Comparison of ENCODE assay signal across 1 cellular context in the genomic region with DNA sequence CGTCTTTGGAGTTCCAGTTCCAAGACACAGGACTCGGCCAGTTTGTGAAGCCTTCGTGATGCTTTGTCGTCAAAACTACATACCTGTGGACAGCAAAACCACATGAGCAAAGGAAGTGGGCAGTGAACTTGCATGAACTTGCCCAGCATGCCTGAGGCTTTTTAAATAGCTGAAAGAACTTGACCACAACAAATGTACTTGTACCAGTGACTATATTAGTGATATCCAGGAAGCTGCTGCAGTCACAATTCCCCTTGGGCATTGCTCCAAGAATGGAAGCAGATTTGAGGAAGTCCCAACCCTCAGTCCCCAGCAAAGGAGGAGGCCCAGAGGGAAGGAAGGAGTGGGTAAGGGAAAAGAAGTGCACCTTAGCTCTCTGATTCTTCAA.
TF ChIP-seq lines count a peak whose summit lies in the region.

No MANE protein-coding gene starts in this region.

TF ChIP-seq in GM12878, 131 proteins besides CTCF, POLR2A, EP300 and RAD21 (continues in another document):
- TF ChIP-seq STAT3 (IDR thresholded peaks at IDR 0.05; ENCODE audit: low read depth, low read length) (no peak), SPI1 (IDR thresholded peaks at IDR 0.05; ENCODE audit: borderline replicate concordance, insufficient read depth, low read depth, low read length) (peak; percentile 78; the same call in 1 of the 2 replicates), MLLT1 (IDR thresholded peaks at IDR 0.05) (peak; percentile 61; the same call in 1 of the 2 replicates), MTA2 (IDR thresholded peaks at IDR 0.05; ENCODE audit: low read depth) (peak; percentile 88), NFIC (IDR thresholded peaks at IDR 0.05; ENCODE audit: low read depth, low read length) (peak; percentile 94), IKZF1 (conservative IDR thresholded peaks at IDR 0.05) (peak; percentile 97), GATAD2B (conservative IDR thresholded peaks at IDR 0.05; ENCODE audit: low read depth) (0 out of 2 replicates have a peak, but pooled peaks have one; percentile 46), CREM (IDR thresholded peaks at IDR 0.05; ENCODE audit: low read depth) (peak; percentile 86), HDAC6 (IDR thresholded peaks at IDR 0.05; ENCODE audit: unreplicated experiment) (no peak), CREB1 (IDR thresholded peaks at IDR 0.05; ENCODE audit: low read depth) (peak; percentile 63; the same call in 1 of the 2 replicates), ZBTB40 (IDR thresholded peaks at IDR 0.05; ENCODE audit: borderline replicate concordance) (no peak), ESRRA (IDR thresholded peaks at IDR 0.05; ENCODE audit: low read length) (no peak), RCOR1 (conservative IDR thresholded peaks at IDR 0.05; ENCODE audit: low read depth, low read length) (no peak), KAT2A (conservative IDR thresholded peaks at IDR 0.05; ENCODE audit: control insufficient read depth, low read depth, low read length) (no peak), YY1 (IDR thresholded peaks at IDR 0.05; ENCODE audit: low read depth, low read length) (0 out of 2 replicates have a peak, but pooled peaks have one; percentile 26), SP1 (IDR thresholded peaks at IDR 0.05; ENCODE audit: low read depth, low read length) (peak; percentile 78), POU2F2 (IDR thresholded peaks at IDR 0.05; ENCODE audit: borderline replicate concordance, low read depth, low read length) (peak; percentile 71; the same call in 1 of the 3 replicates), BHLHE40 (IDR thresholded peaks at IDR 0.05; ENCODE audit: borderline replicate concordance in 1 of 2, low read depth in 2 of 2, low read length in 1 of 2) (peak; percentile 53 to 78; a peak in 2 of 4 replicates), ETV6 (conservative IDR thresholded peaks at IDR 0.05 in 1 of 2, IDR thresholded peaks at IDR 0.05 in 1 of 2; ENCODE audit: borderline replicate concordance in 1 of 2, low read depth in 1 of 2) (peak in 1 of 2 experiments; percentile 79; a peak in 2 of 4 replicates), MEF2B (IDR thresholded peaks at IDR 0.05; ENCODE audit: partially characterized antibody, poor library complexity, severe bottlenecking) (peak; percentile 75), CBFB (IDR thresholded peaks at IDR 0.05; ENCODE audit: low read depth) (peak; percentile 95), NR2F1 (conservative IDR thresholded peaks at IDR 0.05) (peak; percentile 75), IRF4 (IDR thresholded peaks at IDR 0.05; ENCODE audit: low read depth, low read length) (peak; percentile 71; the same call in 1 of the 2 replicates), FOXM1 (IDR thresholded peaks at IDR 0.05; ENCODE audit: low read depth, low read length) (peak; percentile 93), RB1 (IDR thresholded peaks at IDR 0.05; ENCODE audit: borderline replicate concordance) (no peak), DPF2 (IDR thresholded peaks at IDR 0.05) (peak; percentile 88), ZNF622 (IDR thresholded peaks at IDR 0.05) (no peak), ATF7 (IDR thresholded peaks at IDR 0.05; ENCODE audit: low read depth) (peak; percentile 37), NBN (IDR thresholded peaks at IDR 0.05) (0 out of 2 replicates have a peak, but pooled peaks have one; percentile 60), BMI1 (IDR thresholded peaks at IDR 0.05; ENCODE audit: borderline replicate concordance) (peak; percentile 69), CHD1 (IDR thresholded peaks at IDR 0.05; ENCODE audit: low read depth, low read length) (peak; percentile 84; the same call in 1 of the 2 replicates), HDGF (IDR thresholded peaks at IDR 0.05) (no peak), EED (IDR thresholded peaks at IDR 0.05; ENCODE audit: low read depth) (peak; percentile 95), MEF2A (IDR thresholded peaks at IDR 0.05; ENCODE audit: insufficient read depth, low read depth, low read length) (peak; percentile 81), ZBED1 (IDR thresholded peaks at IDR 0.05; ENCODE audit: borderline replicate concordance) (peak; percentile 53; the same call in 1 of the 2 replicates), PAX5 (IDR thresholded peaks at IDR 0.05; ENCODE audit: borderline replicate concordance, low read depth, low read length) (peak; percentile 90; the same call in 1 of the 2 replicates)
- TF ChIP-seq, protein P1, sequence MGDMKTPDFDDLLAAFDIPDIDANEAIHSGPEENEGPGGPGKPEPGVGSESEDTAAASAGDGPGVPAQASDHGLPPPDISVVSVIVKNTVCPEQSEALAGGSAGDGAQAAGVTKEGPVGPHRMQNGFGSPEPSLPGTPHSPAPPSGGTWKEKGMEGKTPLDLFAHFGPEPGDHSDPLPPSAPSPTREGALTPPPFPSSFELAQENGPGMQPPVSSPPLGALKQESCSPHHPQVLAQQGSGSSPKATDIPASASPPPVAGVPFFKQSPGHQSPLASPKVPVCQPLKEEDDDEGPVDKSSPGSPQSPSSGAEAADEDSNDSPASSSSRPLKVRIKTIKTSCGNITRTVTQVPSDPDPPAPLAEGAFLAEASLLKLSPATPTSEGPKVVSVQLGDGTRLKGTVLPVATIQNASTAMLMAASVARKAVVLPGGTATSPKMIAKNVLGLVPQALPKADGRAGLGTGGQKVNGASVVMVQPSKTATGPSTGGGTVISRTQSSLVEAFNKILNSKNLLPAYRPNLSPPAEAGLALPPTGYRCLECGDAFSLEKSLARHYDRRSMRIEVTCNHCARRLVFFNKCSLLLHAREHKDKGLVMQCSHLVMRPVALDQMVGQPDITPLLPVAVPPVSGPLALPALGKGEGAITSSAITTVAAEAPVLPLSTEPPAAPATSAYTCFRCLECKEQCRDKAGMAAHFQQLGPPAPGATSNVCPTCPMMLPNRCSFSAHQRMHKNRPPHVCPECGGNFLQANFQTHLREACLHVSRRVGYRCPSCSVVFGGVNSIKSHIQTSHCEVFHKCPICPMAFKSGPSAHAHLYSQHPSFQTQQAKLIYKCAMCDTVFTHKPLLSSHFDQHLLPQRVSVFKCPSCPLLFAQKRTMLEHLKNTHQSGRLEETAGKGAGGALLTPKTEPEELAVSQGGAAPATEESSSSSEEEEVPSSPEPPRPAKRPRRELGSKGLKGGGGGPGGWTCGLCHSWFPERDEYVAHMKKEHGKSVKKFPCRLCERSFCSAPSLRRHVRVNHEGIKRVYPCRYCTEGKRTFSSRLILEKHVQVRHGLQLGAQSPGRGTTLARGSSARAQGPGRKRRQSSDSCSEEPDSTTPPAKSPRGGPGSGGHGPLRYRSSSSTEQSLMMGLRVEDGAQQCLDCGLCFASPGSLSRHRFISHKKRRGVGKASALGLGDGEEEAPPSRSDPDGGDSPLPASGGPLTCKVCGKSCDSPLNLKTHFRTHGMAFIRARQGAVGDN (IDR thresholded peaks at IDR 0.05), result peak; percentile 81; the same call in 1 of the 2 replicates
- TF ChIP-seq, protein P2, sequence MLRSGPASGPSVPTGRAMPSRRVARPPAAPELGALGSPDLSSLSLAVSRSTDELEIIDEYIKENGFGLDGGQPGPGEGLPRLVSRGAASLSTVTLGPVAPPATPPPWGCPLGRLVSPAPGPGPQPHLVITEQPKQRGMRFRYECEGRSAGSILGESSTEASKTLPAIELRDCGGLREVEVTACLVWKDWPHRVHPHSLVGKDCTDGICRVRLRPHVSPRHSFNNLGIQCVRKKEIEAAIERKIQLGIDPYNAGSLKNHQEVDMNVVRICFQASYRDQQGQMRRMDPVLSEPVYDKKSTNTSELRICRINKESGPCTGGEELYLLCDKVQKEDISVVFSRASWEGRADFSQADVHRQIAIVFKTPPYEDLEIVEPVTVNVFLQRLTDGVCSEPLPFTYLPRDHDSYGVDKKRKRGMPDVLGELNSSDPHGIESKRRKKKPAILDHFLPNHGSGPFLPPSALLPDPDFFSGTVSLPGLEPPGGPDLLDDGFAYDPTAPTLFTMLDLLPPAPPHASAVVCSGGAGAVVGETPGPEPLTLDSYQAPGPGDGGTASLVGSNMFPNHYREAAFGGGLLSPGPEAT (IDR thresholded peaks at IDR 0.05; ENCODE audit: low read depth), result peak; percentile 89
- TF ChIP-seq, protein P3, sequence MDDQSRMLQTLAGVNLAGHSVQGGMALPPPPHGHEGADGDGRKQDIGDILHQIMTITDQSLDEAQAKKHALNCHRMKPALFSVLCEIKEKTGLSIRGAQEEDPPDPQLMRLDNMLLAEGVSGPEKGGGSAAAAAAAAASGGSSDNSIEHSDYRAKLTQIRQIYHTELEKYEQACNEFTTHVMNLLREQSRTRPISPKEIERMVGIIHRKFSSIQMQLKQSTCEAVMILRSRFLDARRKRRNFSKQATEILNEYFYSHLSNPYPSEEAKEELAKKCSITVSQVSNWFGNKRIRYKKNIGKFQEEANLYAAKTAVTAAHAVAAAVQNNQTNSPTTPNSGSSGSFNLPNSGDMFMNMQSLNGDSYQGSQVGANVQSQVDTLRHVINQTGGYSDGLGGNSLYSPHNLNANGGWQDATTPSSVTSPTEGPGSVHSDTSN (IDR thresholded peaks at IDR 0.05; ENCODE audit: insufficient replicate concordance, low read depth, low read length), result peak; percentile 1
- TF ChIP-seq, protein P4, sequence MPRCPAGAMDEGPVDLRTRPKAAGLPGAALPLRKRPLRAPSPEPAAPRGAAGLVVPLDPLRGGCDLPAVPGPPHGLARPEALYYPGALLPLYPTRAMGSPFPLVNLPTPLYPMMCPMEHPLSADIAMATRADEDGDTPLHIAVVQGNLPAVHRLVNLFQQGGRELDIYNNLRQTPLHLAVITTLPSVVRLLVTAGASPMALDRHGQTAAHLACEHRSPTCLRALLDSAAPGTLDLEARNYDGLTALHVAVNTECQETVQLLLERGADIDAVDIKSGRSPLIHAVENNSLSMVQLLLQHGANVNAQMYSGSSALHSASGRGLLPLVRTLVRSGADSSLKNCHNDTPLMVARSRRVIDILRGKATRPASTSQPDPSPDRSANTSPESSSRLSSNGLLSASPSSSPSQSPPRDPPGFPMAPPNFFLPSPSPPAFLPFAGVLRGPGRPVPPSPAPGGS (IDR thresholded peaks at IDR 0.05; ENCODE audit: borderline replicate concordance, insufficient read depth, low read depth, low read length, poor library complexity, severe bottlenecking), result peak; percentile 42
- TF ChIP-seq, protein P5, sequence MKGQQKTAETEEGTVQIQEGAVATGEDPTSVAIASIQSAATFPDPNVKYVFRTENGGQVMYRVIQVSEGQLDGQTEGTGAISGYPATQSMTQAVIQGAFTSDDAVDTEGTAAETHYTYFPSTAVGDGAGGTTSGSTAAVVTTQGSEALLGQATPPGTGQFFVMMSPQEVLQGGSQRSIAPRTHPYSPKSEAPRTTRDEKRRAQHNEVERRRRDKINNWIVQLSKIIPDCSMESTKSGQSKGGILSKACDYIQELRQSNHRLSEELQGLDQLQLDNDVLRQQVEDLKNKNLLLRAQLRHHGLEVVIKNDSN (IDR thresholded peaks at IDR 0.05; ENCODE audit: borderline replicate concordance, extremely low read length, insufficient read depth, low read depth, low read length), result no peak
- TF ChIP-seq, protein P6, sequence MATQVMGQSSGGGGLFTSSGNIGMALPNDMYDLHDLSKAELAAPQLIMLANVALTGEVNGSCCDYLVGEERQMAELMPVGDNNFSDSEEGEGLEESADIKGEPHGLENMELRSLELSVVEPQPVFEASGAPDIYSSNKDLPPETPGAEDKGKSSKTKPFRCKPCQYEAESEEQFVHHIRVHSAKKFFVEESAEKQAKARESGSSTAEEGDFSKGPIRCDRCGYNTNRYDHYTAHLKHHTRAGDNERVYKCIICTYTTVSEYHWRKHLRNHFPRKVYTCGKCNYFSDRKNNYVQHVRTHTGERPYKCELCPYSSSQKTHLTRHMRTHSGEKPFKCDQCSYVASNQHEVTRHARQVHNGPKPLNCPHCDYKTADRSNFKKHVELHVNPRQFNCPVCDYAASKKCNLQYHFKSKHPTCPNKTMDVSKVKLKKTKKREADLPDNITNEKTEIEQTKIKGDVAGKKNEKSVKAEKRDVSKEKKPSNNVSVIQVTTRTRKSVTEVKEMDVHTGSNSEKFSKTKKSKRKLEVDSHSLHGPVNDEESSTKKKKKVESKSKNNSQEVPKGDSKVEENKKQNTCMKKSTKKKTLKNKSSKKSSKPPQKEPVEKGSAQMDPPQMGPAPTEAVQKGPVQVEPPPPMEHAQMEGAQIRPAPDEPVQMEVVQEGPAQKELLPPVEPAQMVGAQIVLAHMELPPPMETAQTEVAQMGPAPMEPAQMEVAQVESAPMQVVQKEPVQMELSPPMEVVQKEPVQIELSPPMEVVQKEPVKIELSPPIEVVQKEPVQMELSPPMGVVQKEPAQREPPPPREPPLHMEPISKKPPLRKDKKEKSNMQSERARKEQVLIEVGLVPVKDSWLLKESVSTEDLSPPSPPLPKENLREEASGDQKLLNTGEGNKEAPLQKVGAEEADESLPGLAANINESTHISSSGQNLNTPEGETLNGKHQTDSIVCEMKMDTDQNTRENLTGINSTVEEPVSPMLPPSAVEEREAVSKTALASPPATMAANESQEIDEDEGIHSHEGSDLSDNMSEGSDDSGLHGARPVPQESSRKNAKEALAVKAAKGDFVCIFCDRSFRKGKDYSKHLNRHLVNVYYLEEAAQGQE (IDR thresholded peaks at IDR 0.05; ENCODE audit: low read depth, low read length), result peak; percentile 50; the same call in 1 of the 2 replicates
